Comparison of ENCODE assay signal across 17 cellular contexts in genomic region chr4:123867910-123868587, GRCh38.
"Had no signal": no experiment of that assay in that cellular context is flagged by ENCODE, and none has a peak within 500 bp of the region (broad histone marks: within the 10 kb centered on the region; RNA-seq: fewer than 3 reads in every experiment).

No MANE protein-coding gene starts in this region.

- H3K9me3 ChIP-seq: neutrophil, tibial nerve had no signal

- ATAC-seq: activated CD8-positive, alpha-beta memory T cell treated with anti-CD3 and anti-CD28 coated beads, Interleukin-2, amount 10 ng/mL, durations not matched to agents 7 days and 5 days; activated T-helper 17 cell treated with anti-CD3 and anti-CD28 coated beads, Interleukin-2, amount 50 U/mL, for 72 hours; left colon; natural killer cell treated with Interleukin-12 subunit alpha and Interleukin-12 subunit beta and Interleukin-15 and Interleukin-18, amount 100 ng/mL, for 72 hours had no signal

- H3K4me3 ChIP-seq: hepatocyte, lung, tibial nerve had no signal

- H3K4me1 ChIP-seq: tibial nerve had no signal

- DNase-seq: activated CD4-positive, alpha-beta memory T cell treated with anti-CD3 and anti-CD28 coated beads, Interleukin-2, amount 10 ng/mL, durations not matched to agents 7 days and 5 days; activated CD4-positive, alpha-beta T cell treated with anti-CD3 and anti-CD28 coated beads for 48 hours; activated CD4-positive, CD25-positive, alpha-beta regulatory T cell; activated CD8-positive, alpha-beta memory T cell treated with anti-CD3 and anti-CD28 coated beads, Interleukin-2, amount 10 ng/mL, durations not matched to agents 7 days and 5 days; activated naive CD4-positive, alpha-beta T cell; aorta; brain microvascular endothelial cell; cortex of kidney; islet precursor cell; left colon; stimulated activated CD4-positive, alpha-beta T cell treated with anti-CD3 and anti-CD28 coated beads, Interleukin-2, amount 100 ng/mL, for 24 hours had no signal

- H3K27me3 ChIP-seq: brain microvascular endothelial cell, hepatocyte, neutrophil, tibial nerve had no signal

- H3K36me3 ChIP-seq: brain microvascular endothelial cell, neutrophil, tibial nerve had no signal
